ENCODE assay signal across 14 cellular contexts in genomic region chr13:73972503-73972902, GRCh38.
"Had no signal": no experiment of that assay in that cellular context is flagged by ENCODE, and none has a peak within 500 bp of the region (broad histone marks: within the 10 kb centered on the region; RNA-seq: fewer than 3 reads in every experiment).

No MANE protein-coding gene starts in this region.

- H3K4me3 Mint-ChIP-seq: activated CD4-positive, alpha-beta T cell treated with anti-CD3 and anti-CD28 coated beads, Interleukin-2, amount 10 ng/mL, durations not matched to agents 7 days and 5 days; activated naive CD8-positive, alpha-beta T cell treated with anti-CD3 and anti-CD28 coated beads, Interleukin-2, amount 10 ng/mL, durations not matched to agents 7 days and 5 days; dendritic cell treated with granulocyte-macrophage colony-stimulating factor and Interleukin-4, amounts not matched to agents 40 ng/mL and 50 ng/mL, for 4 days had no signal

- ATAC-seq: activated T-cell treated with anti-CD3 and anti-CD28 coated beads, Interleukin-2, amount 50 U/mL, for 72 hours; right cardiac atrium had no signal

- H3K4me3 ChIP-seq: prostate gland, smooth muscle cell had no signal

- H3K4me2 ChIP-seq: smooth muscle cell had no signal

- H3K4me1 ChIP-seq: prostate gland had no signal

- H3K27ac Mint-ChIP-seq: activated CD4-positive, alpha-beta T cell treated with anti-CD3 and anti-CD28 coated beads, Interleukin-2, amount 10 ng/mL, durations not matched to agents 7 days and 5 days; activated naive CD8-positive, alpha-beta T cell treated with anti-CD3 and anti-CD28 coated beads, Interleukin-2, amount 10 ng/mL, durations not matched to agents 7 days and 5 days; activated T-cell treated with anti-CD3 and anti-CD28 coated beads, Interleukin-2, amount 50 U/mL, for 72 hours; dendritic cell treated with granulocyte-macrophage colony-stimulating factor and Interleukin-4, amounts not matched to agents 40 ng/mL and 50 ng/mL, for 4 days had no signal

- DNase-seq: activated CD4-positive, alpha-beta T cell treated with anti-CD3 and anti-CD28 coated beads, Interleukin-2, amount 10 ng/mL, durations not matched to agents 7 days and 5 days; activated CD8-positive, alpha-beta memory T cell treated with anti-CD3 and anti-CD28 coated beads, Interleukin-2, amount 50 U/mL, for 48 hours; activated gamma-delta T cell; activated naive CD8-positive, alpha-beta T cell treated with anti-CD3 and anti-CD28 coated beads, Interleukin-2, amount 10 ng/mL, durations not matched to agents 7 days and 5 days; activated T-cell treated with anti-CD3 and anti-CD28 coated beads, Interleukin-2, amount 50 U/mL, for 72 hours; anterior cingulate cortex; effector memory CD8-positive, alpha-beta T cell; foreskin melanocyte; kidney glomerular epithelial cell; right cardiac atrium had no signal

- H3K27ac ChIP-seq: epithelial cell of prostate, prostate gland had no signal

- H3K27me3 Mint-ChIP-seq: activated CD4-positive, alpha-beta T cell treated with anti-CD3 and anti-CD28 coated beads, Interleukin-2, amount 10 ng/mL, durations not matched to agents 7 days and 5 days; activated naive CD8-positive, alpha-beta T cell treated with anti-CD3 and anti-CD28 coated beads, Interleukin-2, amount 10 ng/mL, durations not matched to agents 7 days and 5 days; dendritic cell treated with granulocyte-macrophage colony-stimulating factor and Interleukin-4, amounts not matched to agents 40 ng/mL and 50 ng/mL, for 4 days; effector memory CD8-positive, alpha-beta T cell had no signal

- H3K36me3 ChIP-seq: prostate gland had no signal

- H3K9me3 ChIP-seq: prostate gland had no signal
